Comparison of ENCODE assay signal across 11 cellular contexts in genomic region chr2:178277741-178278197, GRCh38.
A peak's percentile ranks its signal among the peaks of the same experiment; 100 is the strongest.
DNase-seq lines count a peak whose midpoint lies in the region; ATAC-seq and TF ChIP-seq lines count a peak whose summit lies in the region.
"Had no signal": no experiment of that assay in that cellular context is flagged by ENCODE, and none has a peak within 500 bp of the region (broad histone marks: within the 10 kb centered on the region; RNA-seq: fewer than 3 reads in every experiment).

No MANE protein-coding gene starts in this region.

- H4K91ac ChIP-seq in trophoblast cell (ENCODE audit: low read depth, low read length), result no peak overlapping the region

- no peak overlapping the region for H3K14ac ChIP-seq in trophoblast cell (ENCODE audit: low read length)

- peak overlapping the region; percentile 68 for H3K18ac ChIP-seq in trophoblast cell (ENCODE audit: low read length)

- H3K79me2 ChIP-seq in trophoblast cell (ENCODE audit: control insufficient read depth, insufficient read depth, low read length, poor library complexity), result no peaks in the 10 kb centered on the region

- H3K36me3 Mint-ChIP-seq in natural killer cell, result no peaks in the 10 kb centered on the region

- peak overlapping the region; percentile 26 for H4K8ac ChIP-seq in trophoblast cell (ENCODE audit: low read depth, low read length)

- peaks cover 5% of the 10 kb centered on the region for H3K79me1 ChIP-seq in trophoblast cell (ENCODE audit: low read length)

- peak overlapping the region; percentile 1 for H3K4ac ChIP-seq in trophoblast cell (ENCODE audit: low read depth, low read length)

- H3K27me3 Mint-ChIP-seq in natural killer cell (ENCODE audit: low read depth in 2 of 2), result peaks cover 15 to 18% of the 10 kb centered on the region in 2 donors

- no peak overlapping the region for H2BK120ac ChIP-seq in trophoblast cell (ENCODE audit: insufficient read depth, low read length, poor library complexity)

- intact Hi-C loops in natural killer cell (cut with micrococcal nuclease), result no loop called here

- H3K27me3 ChIP-seq in HAP-1 (ENCODE audit: low read depth), result no peaks in the 10 kb centered on the region
- no peaks in the 10 kb centered on the region for H3K27me3 ChIP-seq in foreskin keratinocyte
- H3K27me3 ChIP-seq in trophoblast cell (ENCODE audit: insufficient read depth, low read length), result no peaks in the 10 kb centered on the region

- H2BK5ac ChIP-seq in trophoblast cell (ENCODE audit: low read depth, low read length, poor library complexity), result peak overlapping the region; percentile 1

- in situ Hi-C loops in HAP-1 (cut with MboI; ENCODE audit: low sequenced_read_pairs), result no loop called here

- ATAC-seq in foreskin keratinocyte (no peak), natural killer cell (no peak)
- ATAC-seq: sciatic nerve had no signal

- H3K27ac Mint-ChIP-seq in natural killer cell, result no peak overlapping the region

- H3K27ac ChIP-seq in foreskin keratinocyte (peak overlapping the region; percentile 2), trophoblast cell (ENCODE audit: low read depth, low read length) (peak overlapping the region; percentile 37)

- H3K4me2 ChIP-seq in trophoblast cell (ENCODE audit: low read length), result no peak overlapping the region

- no peaks in the 10 kb centered on the region for H3K9me3 ChIP-seq in HAP-1
- H3K9me3 ChIP-seq in trophoblast cell (ENCODE audit: insufficient read depth, low read depth, low read length), result no peaks in the 10 kb centered on the region

- DNase-seq in HAP-1 (ENCODE audit: low spot score in 2 of 2), result peak; percentile 48 to 68
- no peak for DNase-seq in foreskin keratinocyte
- DNase-seq in trophoblast cell, result no peak
- no peak for DNase-seq in stimulated activated CD4-positive, alpha-beta T cell treated with anti-CD3 and anti-CD28 coated beads, Interleukin-4, amount 100 ng/mL, for 1 hour
- DNase-seq in GM19238 (ENCODE audit: insufficient read length, low spot score), result no peak
- DNase-seq in stimulated activated CD4-positive, alpha-beta T cell treated with anti-CD3 and anti-CD28 coated beads, Interleukin-2, amount 100 ng/mL, for 48 hours, result no peak
- DNase-seq in natural killer cell, result no peak
- DNase-seq: activated CD4-positive, CD25-positive, alpha-beta regulatory T cell; MM.1S had no signal

- H3K4me1 Mint-ChIP-seq in natural killer cell, result no peaks in the 10 kb centered on the region

- H3K36me3 ChIP-seq in HAP-1 (replicated peaks) (no peaks in the 10 kb centered on the region), trophoblast cell (ENCODE audit: control insufficient read depth in 1 of 2, insufficient read depth in 2 of 2, low read length in 2 of 2) (no peaks in the 10 kb centered on the region)

- peak overlapping the region; percentile 15 for H2AFZ ChIP-seq in trophoblast cell (ENCODE audit: insufficient read depth, low read length, poor library complexity)

- no peak overlapping the region for H4K12ac ChIP-seq in trophoblast cell (ENCODE audit: low read depth, low read length)

- peaks cover 39% of the 10 kb centered on the region for H3K4me1 ChIP-seq in HAP-1
- H3K4me1 ChIP-seq in foreskin keratinocyte, result peaks cover 14% of the 10 kb centered on the region
- H3K4me1 ChIP-seq in trophoblast cell (ENCODE audit: control insufficient read depth in 1 of 2, insufficient read depth in 2 of 2, low read length in 2 of 2), result peaks cover 2 to 6% of the 10 kb centered on the region in 2 experiments

- H2BK12ac ChIP-seq in trophoblast cell (ENCODE audit: low read length), result peak overlapping the region; percentile 45

- TF ChIP-seq CTCF in foreskin keratinocyte (conservative IDR thresholded peaks at IDR 0.05) (no peak), natural killer cell (IDR thresholded peaks at IDR 0.05) (no peak)

- no peak overlapping the region for H3K4me3 Mint-ChIP-seq in natural killer cell

- H3K23ac ChIP-seq in trophoblast cell (ENCODE audit: low read length), result no peak overlapping the region

- H3K9ac ChIP-seq in trophoblast cell (ENCODE audit: low read length), result no peak overlapping the region

- no peak overlapping the region for H2AK5ac ChIP-seq in trophoblast cell (ENCODE audit: low read length)

- H3K4me3 ChIP-seq in HAP-1 (no peak overlapping the region), trophoblast cell (ENCODE audit: low read depth, low read length) (no peak overlapping the region)

- WGBS in trophoblast cell (ENCODE audit: extremely low coverage, insufficient coverage, insufficient read length), result no CpG with 5 or more reads among the region's 6 CpGs

- no peaks in the 10 kb centered on the region for H3K9me3 Mint-ChIP-seq in natural killer cell

TF ChIP-seq in PFSK-1, 5 proteins besides CTCF, POLR2A, EP300 and RAD21:
- TF ChIP-seq POLR2AphosphoS5 (IDR thresholded peaks at IDR 0.05; ENCODE audit: low read depth, low read length), result peak; percentile 38; the same call in 1 of the 2 replicates
- no peak for TF ChIP-seq SIN3A (IDR thresholded peaks at IDR 0.05; ENCODE audit: borderline replicate concordance, insufficient read depth, low read length)

Comparison
In these comparisons a context has a peak if more than half of its experiments do, and no peak if none do; other contexts are left out.
1. DNase-seq: peak in HAP-1 (2 of 2); none in foreskin keratinocyte (0 of 2), trophoblast cell (0 of 2), stimulated activated CD4-positive, alpha-beta T cell treated with anti-CD3 and anti-CD28 coated beads, Interleukin-4, amount 100 ng/mL, for 1 hour (single experiment), GM19238 (single experiment), stimulated activated CD4-positive, alpha-beta T cell treated with anti-CD3 and anti-CD28 coated beads, Interleukin-2, amount 100 ng/mL, for 48 hours (0 of 2) and natural killer cell (single experiment).